Comparison of ENCODE assay signal across 25 cellular contexts in the genomic region with DNA sequence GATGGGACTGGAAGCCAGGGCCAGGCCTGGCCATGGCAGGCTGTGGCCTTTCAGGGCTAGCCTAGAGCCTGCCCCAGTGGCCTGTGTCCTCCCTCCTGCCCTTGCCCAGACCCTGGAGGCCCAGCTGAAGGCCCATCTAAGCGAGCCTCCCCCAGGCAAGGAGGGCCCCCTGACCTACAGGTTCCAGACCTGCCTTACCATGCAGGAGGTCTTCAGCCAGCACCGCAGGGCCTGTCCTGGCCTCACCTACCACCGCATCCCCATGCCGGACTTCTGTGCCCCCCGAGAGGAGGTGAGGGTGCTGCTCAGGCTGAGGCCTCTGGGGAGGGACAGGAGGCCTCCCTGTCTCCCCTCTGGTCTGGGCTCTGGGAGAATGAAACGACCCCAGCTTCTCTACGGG.
"Had no signal": no experiment of that assay in that cellular context is flagged by ENCODE, and none has a peak within 500 bp of the region (broad histone marks: within the 10 kb centered on the region; RNA-seq: fewer than 3 reads in every experiment).

No MANE protein-coding gene starts in this region.

- H3K4me1 Mint-ChIP-seq: mesothelial cell of epicardium; stimulated activated effector memory CD8-positive, alpha-beta T cell treated with anti-CD3 and anti-CD28 coated beads, Interleukin-12 subunit alpha, Interleukin-12 subunit beta, amount 100 ng/mL, for 72 hours had no signal

- H3K4me1 ChIP-seq: heart left ventricle, left ventricle myocardium inferior, pancreas, prostate gland, thyroid gland, transverse colon had no signal

- DNase-seq: hypothalamus; immature natural killer cell; kidney; left ventricle myocardium inferior; mesendoderm; naive B cell; nucleus accumbens; retina; sigmoid colon; small intestine; spleen; stimulated activated CD4-positive, alpha-beta T cell treated with anti-CD3 and anti-CD28 coated beads, Interleukin-4, amount 100 ng/mL, for 24 hours; stimulated activated naive CD4-positive, alpha-beta T cell; stomach; testis; thyroid gland; transverse colon had no signal

- H3K9me3 ChIP-seq: heart left ventricle, left ventricle myocardium inferior, pancreas, prostate gland, sigmoid colon, spleen, stomach, testis, thyroid gland, transverse colon, upper lobe of left lung had no signal

- H3K27ac ChIP-seq: heart left ventricle, left ventricle myocardium inferior, pancreas, prostate gland, sigmoid colon, spleen, testis, thyroid gland, transverse colon had no signal

- H3K4me3 Mint-ChIP-seq: immature natural killer cell; mesothelial cell of epicardium; naive B cell; natural killer cell treated with Interleukin-12 subunit alpha and Interleukin-12 subunit beta and Interleukin-15 and Interleukin-18, amount 100 ng/mL, for 72 hours; stimulated activated effector memory CD8-positive, alpha-beta T cell treated with anti-CD3 and anti-CD28 coated beads, Interleukin-12 subunit alpha, Interleukin-12 subunit beta, amount 100 ng/mL, for 72 hours had no signal

- H3K27me3 ChIP-seq: heart left ventricle, pancreas, sigmoid colon, spleen, stomach, testis, thyroid gland, transverse colon, upper lobe of left lung had no signal

- H3K36me3 ChIP-seq: prostate gland, thyroid gland, transverse colon had no signal

- H3K4me3 ChIP-seq: heart left ventricle, left ventricle myocardium inferior, lung, pancreas, prostate gland, sigmoid colon, spleen, stomach, testis, thyroid gland, transverse colon, upper lobe of left lung had no signal

- H3K27ac Mint-ChIP-seq: immature natural killer cell; mesothelial cell of epicardium; natural killer cell treated with Interleukin-12 subunit alpha and Interleukin-12 subunit beta and Interleukin-15 and Interleukin-18, amount 100 ng/mL, for 72 hours; stimulated activated effector memory CD8-positive, alpha-beta T cell treated with anti-CD3 and anti-CD28 coated beads, Interleukin-12 subunit alpha, Interleukin-12 subunit beta, amount 100 ng/mL, for 72 hours had no signal

- H3K9me3 Mint-ChIP-seq: immature natural killer cell; mesothelial cell of epicardium; naive B cell; natural killer cell treated with Interleukin-12 subunit alpha and Interleukin-12 subunit beta and Interleukin-15 and Interleukin-18, amount 100 ng/mL, for 72 hours; stimulated activated effector memory CD8-positive, alpha-beta T cell treated with anti-CD3 and anti-CD28 coated beads, Interleukin-12 subunit alpha, Interleukin-12 subunit beta, amount 100 ng/mL, for 72 hours had no signal

- H3K36me3 Mint-ChIP-seq: immature natural killer cell; mesothelial cell of epicardium; naive B cell; natural killer cell treated with Interleukin-12 subunit alpha and Interleukin-12 subunit beta and Interleukin-15 and Interleukin-18, amount 100 ng/mL, for 72 hours; stimulated activated effector memory CD8-positive, alpha-beta T cell treated with anti-CD3 and anti-CD28 coated beads, Interleukin-12 subunit alpha, Interleukin-12 subunit beta, amount 100 ng/mL, for 72 hours had no signal

- ATAC-seq: natural killer cell treated with Interleukin-12 subunit alpha and Interleukin-12 subunit beta and Interleukin-15 and Interleukin-18, amount 100 ng/mL, for 72 hours; pancreas; stimulated activated effector memory CD8-positive, alpha-beta T cell treated with anti-CD3 and anti-CD28 coated beads, Interleukin-12 subunit alpha, Interleukin-12 subunit beta, amount 100 ng/mL, for 72 hours had no signal
